24 cellular contexts compared by ENCODE assay signal in genomic region chr2:133109772-133110171, GRCh38.
A peak's percentile ranks its signal among the peaks of the same experiment; 100 is the strongest.
DNase-seq lines count a peak whose midpoint lies in the region; ATAC-seq and TF ChIP-seq lines count a peak whose summit lies in the region.
"Had no signal": no experiment of that assay in that cellular context is flagged by ENCODE, and none has a peak within 500 bp of the region (broad histone marks: within the 10 kb centered on the region; RNA-seq: fewer than 3 reads in every experiment).

No MANE protein-coding gene starts in this region.

- in situ Hi-C loops in Caki2 (cut with HindIII; ENCODE audit: low pct_unique_long_range_greater_than_20kb, low sequenced_read_pairs): no loop called here

- TF ChIP-seq CTCF in epithelial cell of proximal tubule (conservative IDR thresholded peaks at IDR 0.05; ENCODE audit: low read depth, low read length) (no peak), omental fat pad (IDR thresholded peaks at IDR 0.05) (no peak)

- DNase-seq in Caki2 (ENCODE audit: low read depth) (peak; percentile 8), NCI-H460 (ENCODE audit: extremely low read depth, low read depth) (peak; percentile 13), epithelial cell of proximal tubule (ENCODE audit: low read depth) (peak; percentile 48), omental fat pad (ENCODE audit: low spot score) (no peak), NCI-H128 (lab: John Stamatoyannopoulos, UW; ENCODE audit: unreplicated experiment) (no peak), NCI-H1092 (lab: John Stamatoyannopoulos, UW) (no peak)
- DNase-seq: activated CD4-positive, alpha-beta T cell treated with anti-CD3 and anti-CD28 coated beads, Interleukin-2, amount 50 U/mL, for 48 hours; CD4-positive, CD25-positive, alpha-beta regulatory T cell; effector CD4-positive, alpha-beta T cell; heart left ventricle; KG1; natural killer cell; NCI-H1930; NCI-H774; retina; Right ventricle myocardium superior; stimulated activated CD4-positive, alpha-beta T cell treated with anti-CD3 and anti-CD28 coated beads, Interleukin-4, amount 100 ng/mL, for 24 hours; T1000; upper lobe of left lung had no signal

- ATAC-seq in omental fat pad (ENCODE audit: low FRiP score) (peak; percentile 51), GM21717 (IDR thresholded peaks at IDR 0.05; ENCODE audit: unreplicated experiment) (no peak), GM18861 (IDR thresholded peaks at IDR 0.05; ENCODE audit: unreplicated experiment) (no peak)
- ATAC-seq: GM23338, heart left ventricle, left lobe of liver, natural killer cell had no signal

- no peak overlapping the region for H3K4me3 ChIP-seq in epithelial cell of proximal tubule (ENCODE audit: low read depth, low read length)
- H3K4me3 ChIP-seq: ascending aorta, GM23338, heart left ventricle, upper lobe of left lung had no signal

Comparison
In these comparisons a context has a peak if more than half of its experiments do, and no peak if none do; other contexts are left out.
1. DNase-seq: peak in Caki2 (single experiment), NCI-H460 (single experiment) and epithelial cell of proximal tubule (single experiment); none in omental fat pad (single experiment), NCI-H128 (single experiment) and NCI-H1092 (single experiment).